ENCODE assay signal across 3 cellular contexts in the genomic region with DNA sequence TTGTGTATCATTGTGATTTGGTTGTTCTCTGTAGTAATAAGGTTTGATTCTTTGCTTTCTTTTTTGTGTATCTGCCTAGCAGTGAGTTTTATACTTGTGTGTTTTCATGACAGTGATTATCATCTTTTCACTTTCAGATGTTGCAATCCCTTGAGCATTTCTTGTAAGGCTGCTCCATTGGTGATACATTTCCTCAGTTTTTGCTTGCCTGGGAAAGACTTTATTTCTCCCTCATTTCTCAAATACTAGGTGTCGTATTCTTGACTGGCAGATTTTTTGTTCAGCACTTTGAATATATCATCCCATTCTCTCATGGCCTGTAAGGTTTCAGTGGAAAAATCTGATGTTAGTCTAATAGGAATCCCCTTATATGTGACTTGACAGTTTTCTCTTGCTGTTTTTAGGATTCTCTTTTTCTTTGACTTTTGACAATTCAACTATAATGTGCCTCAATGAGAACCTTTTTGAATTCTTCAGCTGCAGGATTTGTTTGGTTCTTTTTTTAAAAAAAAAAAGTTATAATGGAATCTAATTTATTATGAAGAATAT.
TF ChIP-seq lines count a peak whose summit lies in the region.

No MANE protein-coding gene starts in this region.

TF ChIP-seq in HCT116, 20 proteins besides CTCF, POLR2A, EP300 and RAD21:
- TF ChIP-seq SIN3A (IDR thresholded peaks at IDR 0.05; ENCODE audit: low read depth) (no peak), CBX3 (IDR thresholded peaks at IDR 0.05; ENCODE audit: low read depth) (peak; percentile 92)
- TF ChIP-seq, protein P1, sequence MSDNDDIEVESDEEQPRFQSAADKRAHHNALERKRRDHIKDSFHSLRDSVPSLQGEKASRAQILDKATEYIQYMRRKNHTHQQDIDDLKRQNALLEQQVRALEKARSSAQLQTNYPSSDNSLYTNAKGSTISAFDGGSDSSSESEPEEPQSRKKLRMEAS (IDR thresholded peaks at IDR 0.05) = no peak

TF ChIP-seq in IMR-90, 13 proteins besides CTCF, POLR2A, EP300 and RAD21:
- TF ChIP-seq SMC3 (IDR thresholded peaks at IDR 0.05; ENCODE audit: low read depth, low read length) (no peak), CEBPB (IDR thresholded peaks at IDR 0.05; ENCODE audit: low read depth, low read length) (0 out of 2 replicates have a peak, but pooled peaks have one; percentile 7)

TF ChIP-seq in K562, 482 proteins besides CTCF, POLR2A, EP300 and RAD21:
- TF ChIP-seq RBFOX2 (IDR thresholded peaks at IDR 0.05; ENCODE audit: low read depth, low read length) (no peak), MAFG (tag; conservative IDR thresholded peaks at IDR 0.05) (0 out of 2 replicates have a peak, but pooled peaks have one; percentile 26), TRIM28 (IDR thresholded peaks at IDR 0.05) (peak; percentile 97), CEBPB (tag; IDR thresholded peaks at IDR 0.05) (peak; percentile 75), CEBPG (CRISPR knock-in tag; IDR thresholded peaks at IDR 0.05) (no peak), CEBPG (tag; conservative IDR thresholded peaks at IDR 0.05 in 1 of 2, IDR thresholded peaks at IDR 0.05 in 1 of 2) (peak; percentile 47 to 78), FUS (optimal IDR thresholded peaks at IDR 0.05; ENCODE audit: low read depth, low read length) (no peak), CBX3 (IDR thresholded peaks at IDR 0.05; ENCODE audit: borderline replicate concordance in 1 of 2, low read length in 2 of 2) (peak in 1 of 2 experiments; percentile 98; a peak in 2 of 3 replicates), CBX5 (IDR thresholded peaks at IDR 0.05; ENCODE audit: borderline replicate concordance, low read depth) (peak; percentile 93), TRIM24 (IDR thresholded peaks at IDR 0.05) (peak; percentile 92 to 94), NR1H2 (CRISPR knock-in tag; IDR thresholded peaks at IDR 0.05) (no peak), ZNF280A (IDR thresholded peaks at IDR 0.05; ENCODE audit: low read depth, partially characterized antibody) (peak; percentile 51), ZNF224 (CRISPR knock-in tag; IDR thresholded peaks at IDR 0.05) (no peak), POLR2B (IDR thresholded peaks at IDR 0.05; ENCODE audit: low read depth, partially characterized antibody) (no peak), HDAC1 (IDR thresholded peaks at IDR 0.05) (0 out of 4 replicates have a peak, but pooled peaks of 1 of the 2 experiments have one; percentile 23), CBX1 (IDR thresholded peaks at IDR 0.05; ENCODE audit: low read depth) (0 out of 2 replicates have a peak, but pooled peaks have one; percentile 35), NFE2 (IDR thresholded peaks at IDR 0.05; ENCODE audit: low read depth) (peak; percentile 39; the same call in 1 of the 2 replicates)
- TF ChIP-seq, protein P2, sequence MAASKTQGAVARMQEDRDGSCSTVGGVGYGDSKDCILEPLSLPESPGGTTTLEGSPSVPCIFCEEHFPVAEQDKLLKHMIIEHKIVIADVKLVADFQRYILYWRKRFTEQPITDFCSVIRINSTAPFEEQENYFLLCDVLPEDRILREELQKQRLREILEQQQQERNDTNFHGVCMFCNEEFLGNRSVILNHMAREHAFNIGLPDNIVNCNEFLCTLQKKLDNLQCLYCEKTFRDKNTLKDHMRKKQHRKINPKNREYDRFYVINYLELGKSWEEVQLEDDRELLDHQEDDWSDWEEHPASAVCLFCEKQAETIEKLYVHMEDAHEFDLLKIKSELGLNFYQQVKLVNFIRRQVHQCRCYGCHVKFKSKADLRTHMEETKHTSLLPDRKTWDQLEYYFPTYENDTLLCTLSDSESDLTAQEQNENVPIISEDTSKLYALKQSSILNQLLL (CRISPR knock-in tag; IDR thresholded peaks at IDR 0.05; ENCODE audit: borderline replicate concordance) = no peak
- TF ChIP-seq, protein P3, sequence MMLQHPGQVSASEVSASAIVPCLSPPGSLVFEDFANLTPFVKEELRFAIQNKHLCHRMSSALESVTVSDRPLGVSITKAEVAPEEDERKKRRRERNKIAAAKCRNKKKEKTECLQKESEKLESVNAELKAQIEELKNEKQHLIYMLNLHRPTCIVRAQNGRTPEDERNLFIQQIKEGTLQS (IDR thresholded peaks at IDR 0.05) = peak; percentile 18; the same call in 1 of the 2 replicates
- TF ChIP-seq, protein P3 (CRISPR knock-in tag; conservative IDR thresholded peaks at IDR 0.05) = no peak
- TF ChIP-seq, protein P4, sequence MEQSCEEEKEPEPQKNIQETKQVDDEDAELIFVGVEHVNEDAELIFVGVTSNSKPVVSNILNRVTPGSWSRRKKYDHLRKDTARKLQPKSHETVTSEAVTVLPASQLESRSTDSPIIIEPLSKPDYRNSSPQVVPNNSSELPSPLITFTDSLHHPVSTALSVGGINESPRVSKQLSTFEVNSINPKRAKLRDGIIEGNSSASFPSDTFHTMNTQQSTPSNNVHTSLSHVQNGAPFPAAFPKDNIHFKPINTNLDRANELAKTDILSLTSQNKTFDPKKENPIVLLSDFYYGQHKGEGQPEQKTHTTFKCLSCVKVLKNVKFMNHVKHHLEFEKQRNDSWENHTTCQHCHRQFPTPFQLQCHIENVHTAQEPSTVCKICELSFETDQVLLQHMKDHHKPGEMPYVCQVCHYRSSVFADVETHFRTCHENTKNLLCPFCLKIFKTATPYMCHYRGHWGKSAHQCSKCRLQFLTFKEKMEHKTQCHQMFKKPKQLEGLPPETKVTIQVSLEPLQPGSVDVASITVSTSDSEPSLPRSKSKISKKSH (CRISPR knock-in tag; IDR thresholded peaks at IDR 0.05) = peak; percentile 84; the same call in 1 of the 2 replicates
- TF ChIP-seq, protein P5, sequence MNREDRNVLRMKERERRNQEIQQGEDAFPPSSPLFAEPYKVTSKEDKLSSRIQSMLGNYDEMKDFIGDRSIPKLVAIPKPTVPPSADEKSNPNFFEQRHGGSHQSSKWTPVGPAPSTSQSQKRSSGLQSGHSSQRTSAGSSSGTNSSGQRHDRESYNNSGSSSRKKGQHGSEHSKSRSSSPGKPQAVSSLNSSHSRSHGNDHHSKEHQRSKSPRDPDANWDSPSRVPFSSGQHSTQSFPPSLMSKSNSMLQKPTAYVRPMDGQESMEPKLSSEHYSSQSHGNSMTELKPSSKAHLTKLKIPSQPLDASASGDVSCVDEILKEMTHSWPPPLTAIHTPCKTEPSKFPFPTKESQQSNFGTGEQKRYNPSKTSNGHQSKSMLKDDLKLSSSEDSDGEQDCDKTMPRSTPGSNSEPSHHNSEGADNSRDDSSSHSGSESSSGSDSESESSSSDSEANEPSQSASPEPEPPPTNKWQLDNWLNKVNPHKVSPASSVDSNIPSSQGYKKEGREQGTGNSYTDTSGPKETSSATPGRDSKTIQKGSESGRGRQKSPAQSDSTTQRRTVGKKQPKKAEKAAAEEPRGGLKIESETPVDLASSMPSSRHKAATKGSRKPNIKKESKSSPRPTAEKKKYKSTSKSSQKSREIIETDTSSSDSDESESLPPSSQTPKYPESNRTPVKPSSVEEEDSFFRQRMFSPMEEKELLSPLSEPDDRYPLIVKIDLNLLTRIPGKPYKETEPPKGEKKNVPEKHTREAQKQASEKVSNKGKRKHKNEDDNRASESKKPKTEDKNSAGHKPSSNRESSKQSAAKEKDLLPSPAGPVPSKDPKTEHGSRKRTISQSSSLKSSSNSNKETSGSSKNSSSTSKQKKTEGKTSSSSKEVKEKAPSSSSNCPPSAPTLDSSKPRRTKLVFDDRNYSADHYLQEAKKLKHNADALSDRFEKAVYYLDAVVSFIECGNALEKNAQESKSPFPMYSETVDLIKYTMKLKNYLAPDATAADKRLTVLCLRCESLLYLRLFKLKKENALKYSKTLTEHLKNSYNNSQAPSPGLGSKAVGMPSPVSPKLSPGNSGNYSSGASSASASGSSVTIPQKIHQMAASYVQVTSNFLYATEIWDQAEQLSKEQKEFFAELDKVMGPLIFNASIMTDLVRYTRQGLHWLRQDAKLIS (CRISPR knock-in tag; IDR thresholded peaks at IDR 0.05) = no peak
